In genomic region chr18:7084080-7084765, GRCh38 we compare ENCODE assay signal across 11 cellular contexts. TPM values are rescaled to one million over a fixed set of nuclear protein-coding genes. Genes with fewer than 3 reads are reported as not detected.
DNase-seq lines count a peak whose midpoint lies in the region; ATAC-seq, FAIRE-seq and TF ChIP-seq lines count a peak whose summit lies in the region.
"Had no signal": no experiment of that assay in that cellular context is flagged by ENCODE, and none has a peak within 500 bp of the region (broad histone marks: within the 10 kb centered on the region; RNA-seq: fewer than 3 reads in every experiment).

No MANE protein-coding gene starts in this region.

- H3K9me3 ChIP-seq in gastroesophageal sphincter (no peaks in the 10 kb centered on the region), stomach (no peaks in the 10 kb centered on the region)

- no peak for TF ChIP-seq EP300 in gastroesophageal sphincter (IDR thresholded peaks at IDR 0.05)
- no peak for TF ChIP-seq EP300 in stomach (IDR thresholded peaks at IDR 0.05)

- intact Hi-C loops in stomach (cut with DNase I; ENCODE audit: low total_unique reads) = no loop called here

- H3K4me1 ChIP-seq in gastroesophageal sphincter (peaks cover 0 to 27% (median 2%) of the 10 kb centered on the region in 3 donors), stomach (no peaks in the 10 kb centered on the region)

- TF ChIP-seq POLR2A in gastroesophageal sphincter (IDR thresholded peaks at IDR 0.05) (no peak), stomach (IDR thresholded peaks at IDR 0.05) (no peak)

- H3K27ac ChIP-seq in gastroesophageal sphincter = peak overlapping the region in 3 of 4 donors; percentile 56 to 68 (median 63)
- H3K27ac ChIP-seq in stomach = peak overlapping the region in 3 of 5 donors; percentile 20 to 65 (median 32)

- WGBS in gastroesophageal sphincter (ENCODE audit: low coverage in 1 of 2), 2 donors = 34 to 38% methylated on average over 6 of the region's 6 CpGs
- 56 to 71% (median 62%) methylated on average over 6 of the region's 6 CpGs for WGBS in stomach, 5 donors

- TF ChIP-seq CTCF in gastroesophageal sphincter (IDR thresholded peaks at IDR 0.05) (no peak), stomach (IDR thresholded peaks at IDR 0.05) (no peak), D721Med (IDR thresholded peaks at IDR 0.05; ENCODE audit: insufficient read depth, missing control alignments) (no peak)

- no peak for FAIRE-seq in D721Med (lab: Jason Lieb, UNC)

- H3K36me3 ChIP-seq in gastroesophageal sphincter (no peaks in the 10 kb centered on the region), stomach (no peaks in the 10 kb centered on the region)

- H3K4me3 ChIP-seq in gastroesophageal sphincter (no peak overlapping the region), stomach (no peak overlapping the region)

- DNase-seq in amniotic epithelial cell (ENCODE audit: low read depth) = peak; percentile 59
- no peak for DNase-seq in stomach
- no peak for DNase-seq in D721Med (ENCODE audit: insufficient read length, low spot score)
- DNase-seq in D341Med (ENCODE audit: low spot score) = no peak
- DNase-seq in OCI-M2 (lab: John Stamatoyannopoulos, UW; ENCODE audit: unreplicated experiment) = no peak
- DNase-seq: activated gamma-delta T cell, DND-41, MM.1S had no signal

- no peaks in the 10 kb centered on the region for H3K27me3 ChIP-seq in gastroesophageal sphincter
- no peaks in the 10 kb centered on the region for H3K27me3 ChIP-seq in stomach

- peak; percentile 55 for ATAC-seq in GM18858 (IDR thresholded peaks at IDR 0.05; ENCODE audit: unreplicated experiment)
- ATAC-seq in gastroesophageal sphincter = peak; percentile 43
- ATAC-seq in HG03097 (IDR thresholded peaks at IDR 0.05; ENCODE audit: low FRiP score, unreplicated experiment) = no peak

RNA-seq across cellular contexts. Expression of gene LAMA1, which starts 33.4 kb away (rescaled TPM):
- 1 to 10 TPM in 1 of 4 donors, under 1 TPM in 3; under 0.01 to 1.0 (median 0.60) TPM for total RNA-seq in gastroesophageal sphincter
- total RNA-seq in stomach = 1 to 10 TPM in 1 of 5 donors, not detected in 4; 1.7 TPM
- 1 to 10 TPM in 1 of 3 donors, under 1 TPM in 1, not detected in 1; 0.31 to 1.2 TPM for polyA plus RNA-seq in stomach
